Comparison of ENCODE assay signal across 28 cellular contexts in the genomic region with DNA sequence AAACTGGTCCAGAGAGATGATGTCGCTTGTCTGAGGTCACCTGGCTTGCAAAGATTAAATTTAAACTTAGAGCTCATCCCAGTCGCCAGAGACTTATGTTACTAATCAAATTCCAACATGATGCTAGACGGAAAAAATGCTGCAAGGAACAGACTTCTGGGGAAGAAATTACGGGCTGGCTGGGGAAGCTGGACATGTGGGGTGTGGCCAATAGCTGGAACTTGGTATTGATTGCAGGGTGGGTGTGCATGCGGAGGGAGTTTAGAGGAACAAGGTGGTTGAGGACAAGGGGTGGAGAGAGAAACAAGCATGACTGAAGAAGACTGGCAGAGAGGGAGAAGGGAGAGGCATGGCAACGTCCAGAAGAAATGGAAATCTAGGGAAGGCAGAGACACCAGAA. TPM values are rescaled to one million over a fixed set of nuclear protein-coding genes. Genes with fewer than 3 reads are reported as not detected.
"Had no signal": no experiment of that assay in that cellular context is flagged by ENCODE, and none has a peak within 500 bp of the region (broad histone marks: within the 10 kb centered on the region; RNA-seq: fewer than 3 reads in every experiment).

No MANE protein-coding gene starts in this region.

- H3K27me3 ChIP-seq: pancreas, testis, thyroid gland, transverse colon, upper lobe of left lung had no signal

- H3K36me3 Mint-ChIP-seq: stimulated activated memory B cell treated with anti-CD40 and anti-IgM and Interleukin-4, amounts not matched to agents 10 μg/mL and 1 μg/mL and 100 μg/mL, for 72 hours had no signal

- H3K4me3 Mint-ChIP-seq: naive thymus-derived CD8-positive, alpha-beta T cell; nephron; neural crest cell; stimulated activated memory B cell treated with anti-CD40 and anti-IgM and Interleukin-4, amounts not matched to agents 10 μg/mL and 1 μg/mL and 100 μg/mL, for 72 hours had no signal

- ATAC-seq: left colon; left lung; lower lobe of right lung; naive thymus-derived CD8-positive, alpha-beta T cell; pancreas; right cardiac atrium; stimulated activated memory B cell treated with anti-CD40 and anti-IgM and Interleukin-4, amounts not matched to agents 10 μg/mL and 1 μg/mL and 100 μg/mL, for 72 hours; stimulated activated naive CD8-positive, alpha-beta T cell treated with anti-CD3 and anti-CD28 coated beads, Interleukin-15, Interleukin-2, amounts not matched to agents 100 U/mL and 50 U/mL, for 24 hours had no signal

- H3K4me1 Mint-ChIP-seq: naive thymus-derived CD8-positive, alpha-beta T cell; nephron; neural crest cell; stimulated activated memory B cell treated with anti-CD40 and anti-IgM and Interleukin-4, amounts not matched to agents 10 μg/mL and 1 μg/mL and 100 μg/mL, for 72 hours had no signal

- FAIRE-seq: keratinocyte, pancreas had no signal

- H3K27ac ChIP-seq: left lung, lower lobe of right lung, pancreas, prostate gland, stomach, testis, thyroid gland, transverse colon, upper lobe of left lung had no signal

- H3K9me3 ChIP-seq: pancreas, prostate gland, testis, thyroid gland had no signal

- H3K4me1 ChIP-seq: left lung, lower lobe of right lung, pancreas, prostate gland, stomach, testis, transverse colon, upper lobe of left lung had no signal

- DNase-seq: kidney glomerular epithelial cell; left colon; left lung; lower lobe of right lung; mammary epithelial cell; mesenchymal stem cell; naive thymus-derived CD8-positive, alpha-beta T cell; nucleus accumbens; pancreas; posterior cingulate gyrus; retina; right cardiac atrium; stimulated activated CD4-positive, alpha-beta T cell treated with anti-CD3 and anti-CD28 coated beads, Interleukin-1b, Interleukin-23, amount 100 ng/mL, for 48 hours; stimulated activated CD4-positive, alpha-beta T cell treated with anti-CD3 and anti-CD28 coated beads, Interleukin-2, amount 100 ng/mL, for 48 hours; stimulated activated CD4-positive, alpha-beta T cell treated with anti-CD3 and anti-CD28 coated beads, Interleukin-4, amount 100 ng/mL, for 4 hours; stimulated activated CD8-positive, alpha-beta memory T cell treated with anti-CD3 and anti-CD28 coated beads, Interleukin-4, amount 100 ng/mL, for 48 hours; stimulated activated naive CD8-positive, alpha-beta T cell treated with anti-CD3 and anti-CD28 coated beads, Interleukin-15, Interleukin-2, amounts not matched to agents 100 U/mL and 50 U/mL, for 24 hours; stomach; testis; thyroid gland; transverse colon; upper lobe of left lung had no signal

- H3K36me3 ChIP-seq: left lung, lower lobe of right lung, pancreas, prostate gland, stomach, thyroid gland, transverse colon, upper lobe of left lung had no signal

- H3K27ac Mint-ChIP-seq: nephron; stimulated activated memory B cell treated with anti-CD40 and anti-IgM and Interleukin-4, amounts not matched to agents 10 μg/mL and 1 μg/mL and 100 μg/mL, for 72 hours had no signal

- H3K4me2 ChIP-seq: smooth muscle cell had no signal

- H3K4me3 ChIP-seq: left lung, lower lobe of right lung, pancreas, prostate gland, smooth muscle cell, stomach, testis, thyroid gland, transverse colon, upper lobe of left lung had no signal

RNA-seq across cellular contexts. Expression of a gene that starts 37.7 kb away (rescaled TPM):
- total RNA-seq: naive thymus-derived CD8-positive, alpha-beta T cell had no signal
- polyA plus RNA-seq: keratinocyte; mammary epithelial cell; naive thymus-derived CD8-positive, alpha-beta T cell had no signal
